6 cellular contexts compared by ENCODE assay signal in the genomic region with DNA sequence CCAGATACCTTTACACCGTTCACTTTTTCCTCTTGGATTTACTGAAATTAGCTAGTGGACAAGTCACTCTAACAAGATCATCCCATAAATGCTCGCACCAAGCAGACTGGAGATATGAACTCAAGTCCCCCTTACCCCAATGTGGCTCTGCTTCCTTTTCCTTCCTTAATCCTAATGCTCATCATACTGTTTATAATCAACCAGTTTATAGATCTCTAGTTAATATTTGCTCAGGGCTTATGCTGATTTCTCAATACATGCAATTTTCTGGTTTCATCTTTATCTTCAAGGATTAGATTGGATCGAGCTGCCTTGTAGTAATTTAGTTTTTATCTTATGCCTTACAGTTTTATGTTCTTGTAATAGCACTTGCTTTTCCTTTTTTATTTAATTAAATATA.
"Had no signal": no experiment of that assay in that cellular context is flagged by ENCODE, and none has a peak within 500 bp of the region (broad histone marks: within the 10 kb centered on the region; RNA-seq: fewer than 3 reads in every experiment).

No MANE protein-coding gene starts in this region.

- H3K4me3 ChIP-seq: GM23338 had no signal

- DNase-seq: H9, HCEC 1CT had no signal

- FAIRE-seq: H1, H54, HTR-8/SVneo had no signal
